26 cellular contexts compared by ENCODE assay signal in the genomic region with DNA sequence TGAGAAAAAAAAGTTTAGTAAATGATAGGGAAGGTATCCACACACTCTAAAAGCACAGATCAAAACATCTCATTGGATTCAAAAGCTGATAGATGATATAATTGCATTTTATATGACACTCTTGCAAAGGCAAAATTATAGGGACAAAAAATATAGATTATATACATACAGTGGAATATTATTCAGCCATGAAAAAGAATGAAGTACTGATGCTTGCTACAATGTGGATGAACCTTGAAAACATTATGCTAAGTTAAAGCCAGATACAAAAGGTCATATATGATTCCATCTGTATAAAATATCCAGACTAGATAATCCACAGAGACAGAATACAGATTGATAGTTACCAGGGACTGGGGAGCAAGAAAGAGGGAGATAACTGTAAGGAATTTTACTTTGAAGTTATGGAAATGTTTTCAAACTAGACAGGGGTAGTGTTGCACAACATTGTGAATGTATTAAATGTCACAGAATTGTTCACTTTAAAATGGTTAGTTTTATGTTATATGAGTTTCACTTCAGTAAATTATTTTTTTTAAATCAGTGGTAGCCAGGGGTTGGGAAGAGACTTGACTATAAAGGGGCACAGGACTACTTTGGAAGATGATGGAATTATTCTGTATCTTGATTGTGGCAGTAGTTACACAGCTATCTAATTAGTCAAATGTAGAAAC. TPM values are rescaled to one million over a fixed set of nuclear protein-coding genes. Genes with fewer than 3 reads are reported as not detected.
"Had no signal": no experiment of that assay in that cellular context is flagged by ENCODE, and none has a peak within 500 bp of the region (broad histone marks: within the 10 kb centered on the region; RNA-seq: fewer than 3 reads in every experiment).

No MANE protein-coding gene starts in this region.

- H3K36me3 ChIP-seq: adrenal gland, left ventricle myocardium inferior, neutrophil, vagina had no signal

- ATAC-seq: body of pancreas; sciatic nerve; stimulated activated effector memory CD8-positive, alpha-beta T cell treated with anti-CD3 and anti-CD28 coated beads, Interleukin-12 subunit alpha, Interleukin-12 subunit beta, amount 100 ng/mL, for 72 hours; T-helper 17 cell had no signal

- FAIRE-seq: colon, endometrium, frontal cortex had no signal

- H3K4me3 ChIP-seq: adrenal gland, body of pancreas, left ventricle myocardium inferior, skin epidermis, vagina had no signal

- H3K9me3 ChIP-seq: adrenal gland, body of pancreas, neutrophil, vagina had no signal

- H3K4me1 ChIP-seq: adrenal gland had no signal

- H3K27ac ChIP-seq: adrenal gland, body of pancreas, left ventricle myocardium inferior, skin epidermis, vagina had no signal

- H3K27me3 ChIP-seq: adrenal gland, body of pancreas, neutrophil, vagina had no signal

- DNase-seq: activated CD4-positive, alpha-beta memory T cell treated with anti-CD3 and anti-CD28 coated beads, Interleukin-2, amount 10 ng/mL, durations not matched to agents 7 days and 5 days; activated CD4-positive, alpha-beta T cell treated with anti-CD3 and anti-CD28 coated beads, Interleukin-2, amount 10 ng/mL, durations not matched to agents 24 days and 14 days; activated CD4-positive, CD25-positive, alpha-beta regulatory T cell treated with anti-CD3 and anti-CD28 coated beads, Interleukin-2, amount 50 U/mL, for 72 hours; activated naive CD4-positive, alpha-beta T cell; activated naive CD8-positive, alpha-beta T cell treated with anti-CD3 and anti-CD28 coated beads for 36 hours; activated T-cell treated with anti-CD3 and anti-CD28 coated beads, Interleukin-2, amount 50 U/mL, for 48 hours; adrenal gland; aorta; body of pancreas; dermis blood vessel endothelial cell; effector CD8-positive, alpha-beta T cell; left ventricle myocardium inferior; naive B cell; nephron progenitor cell; stimulated activated CD4-positive, alpha-beta T cell treated with anti-CD3 and anti-CD28 coated beads, Interleukin-12 subunit alpha, Interleukin-12 subunit beta, amount 100 ng/mL, for 4 hours; stimulated activated CD4-positive, alpha-beta T cell treated with anti-CD3 and anti-CD28 coated beads, Interleukin-4, amount 100 ng/mL, for 24 hours; T-helper 17 cell; T1000 had no signal

RNA-seq across cellular contexts. Expression of a gene that starts 41.7 kb away (rescaled TPM):
- total RNA-seq: body of pancreas had no signal
